23 cellular contexts compared by ENCODE assay signal in the genomic region with DNA sequence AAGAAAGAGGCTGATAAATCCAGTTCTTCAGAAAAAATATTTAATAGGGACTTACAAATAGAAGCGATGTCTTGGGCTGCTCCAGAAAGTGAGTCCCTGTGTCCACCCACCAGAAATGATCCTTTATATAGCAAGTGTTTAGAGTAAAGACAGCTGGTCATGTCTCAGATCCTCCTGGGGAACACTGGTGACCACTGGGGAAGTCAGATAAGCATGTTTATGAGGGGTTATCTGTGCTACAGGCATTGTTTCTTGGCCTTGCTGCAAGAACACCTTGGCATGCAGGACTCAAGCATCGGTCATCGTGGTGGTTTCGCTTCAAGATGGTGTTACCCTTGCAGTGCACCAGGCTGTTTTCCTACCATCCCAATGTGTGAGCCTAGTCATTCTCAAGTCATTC. TPM values are rescaled to one million over a fixed set of nuclear protein-coding genes. Genes with fewer than 3 reads are reported as not detected.
"Had no signal": no experiment of that assay in that cellular context is flagged by ENCODE, and none has a peak within 500 bp of the region (broad histone marks: within the 10 kb centered on the region; RNA-seq: fewer than 3 reads in every experiment).

No MANE protein-coding gene starts in this region.

- H3K9me3 Mint-ChIP-seq: endodermal cell; natural killer cell treated with Interleukin-12 subunit alpha and Interleukin-12 subunit beta and Interleukin-15 and Interleukin-18, amount 100 ng/mL, for 72 hours; neural crest cell; stimulated activated naive B cell treated with anti-CD40 and anti-IgM and Interleukin-4, amounts not matched to agents 10 μg/mL and 1 μg/mL and 100 μg/mL, for 72 hours; stimulated activated naive CD8-positive, alpha-beta T cell treated with anti-CD3 and anti-CD28 coated beads, Interleukin-15, Interleukin-2, amounts not matched to agents 100 ng/mL and 50 ng/mL, for 24 hours had no signal

- H3K36me3 Mint-ChIP-seq: mesothelial cell of epicardium; naive B cell; natural killer cell treated with Interleukin-12 subunit alpha and Interleukin-12 subunit beta and Interleukin-15 and Interleukin-18, amount 100 ng/mL, for 72 hours had no signal

- DNase-seq: effector CD8-positive, alpha-beta T cell; endodermal cell; foreskin keratinocyte; heart left ventricle; hippocampal formation; left cardiac atrium; left lung; mesenchymal stem cell; mucosa of descending colon; naive B cell; right lobe of liver; small intestine; stimulated activated CD4-positive, alpha-beta T cell treated with anti-CD3 and anti-CD28 coated beads, Interleukin-15, amount 100 ng/mL, for 24 hours; stimulated activated CD4-positive, alpha-beta T cell treated with anti-CD3 and anti-CD28 coated beads, Interleukin-2, amount 100 ng/mL, for 48 hours; stimulated activated naive B cell treated with anti-CD40 and anti-IgM and Interleukin-4, amounts not matched to agents 10 μg/mL and 1 μg/mL and 100 μg/mL, for 72 hours; transverse colon; upper lobe of right lung; uterus had no signal

- H3K4me3 Mint-ChIP-seq: endodermal cell; mesothelial cell of epicardium; natural killer cell treated with Interleukin-12 subunit alpha and Interleukin-12 subunit beta and Interleukin-15 and Interleukin-18, amount 100 ng/mL, for 72 hours; neural crest cell; stimulated activated naive CD8-positive, alpha-beta T cell treated with anti-CD3 and anti-CD28 coated beads, Interleukin-15, Interleukin-2, amounts not matched to agents 100 ng/mL and 50 ng/mL, for 24 hours had no signal

- H3K27me3 Mint-ChIP-seq: naive B cell; progenitor cell of endocrine pancreas; stimulated activated naive B cell treated with anti-CD40 and anti-IgM and Interleukin-4, amounts not matched to agents 10 μg/mL and 1 μg/mL and 100 μg/mL, for 72 hours had no signal

- H3K27ac Mint-ChIP-seq: endodermal cell; mesothelial cell of epicardium; natural killer cell treated with Interleukin-12 subunit alpha and Interleukin-12 subunit beta and Interleukin-15 and Interleukin-18, amount 100 ng/mL, for 72 hours; progenitor cell of endocrine pancreas; stimulated activated naive B cell treated with anti-CD40 and anti-IgM and Interleukin-4, amounts not matched to agents 10 μg/mL and 1 μg/mL and 100 μg/mL, for 72 hours; stimulated activated naive CD8-positive, alpha-beta T cell treated with anti-CD3 and anti-CD28 coated beads, Interleukin-15, Interleukin-2, amounts not matched to agents 100 ng/mL and 50 ng/mL, for 24 hours had no signal

- H3K4me1 Mint-ChIP-seq: endodermal cell, neural crest cell had no signal

RNA-seq across cellular contexts. Expression of gene CPM, which starts 27.2 kb away (rescaled TPM):
- total RNA-seq: neural crest cell had no signal
